ENCODE assay signal across 1 cellular context in genomic region chr14:74296037-74296467, GRCh38.
TF ChIP-seq lines count a peak whose summit lies in the region.

No MANE protein-coding gene starts in this region.

TF ChIP-seq in HepG2, 621 proteins besides CTCF, POLR2A, EP300 and RAD21 (continued from another document):
- TF ChIP-seq ZBTB25 (CRISPR knock-in tag; IDR thresholded peaks at IDR 0.05) (peak; percentile 69; the same call in 1 of the 2 replicates), ZNF569 (CRISPR knock-in tag; IDR thresholded peaks at IDR 0.05; ENCODE audit: borderline replicate concordance) (no peak), PBX2 (CRISPR knock-in tag; IDR thresholded peaks at IDR 0.05) (no peak), MXD3 (CRISPR knock-in tag; IDR thresholded peaks at IDR 0.05) (peak; percentile 63; the same call in 1 of the 2 replicates), RFX5 (IDR thresholded peaks at IDR 0.05; ENCODE audit: low read depth, low read length) (no peak), ZNF776 (CRISPR knock-in tag; IDR thresholded peaks at IDR 0.05) (peak; percentile 35; the same call in 1 of the 2 replicates), ZNF644 (CRISPR knock-in tag; IDR thresholded peaks at IDR 0.05; ENCODE audit: low read depth) (no peak), HMGA1 (CRISPR knock-in tag; conservative IDR thresholded peaks at IDR 0.05) (no peak), CREB1 (IDR thresholded peaks at IDR 0.05) (no peak), CREB1 (CRISPR knock-in tag; IDR thresholded peaks at IDR 0.05) (no peak), NR3C1 (CRISPR knock-in tag; IDR thresholded peaks at IDR 0.05) (no peak), ZFP1 (CRISPR knock-in tag; IDR thresholded peaks at IDR 0.05) (no peak), FOSL2 (CRISPR knock-in tag; IDR thresholded peaks at IDR 0.05) (peak; percentile 54), NR2C2 (CRISPR knock-in tag; IDR thresholded peaks at IDR 0.05; ENCODE audit: borderline replicate concordance) (peak; percentile 77), PRDM10 (CRISPR knock-in tag; IDR thresholded peaks at IDR 0.05; ENCODE audit: low read depth) (0 out of 2 replicates have a peak, but pooled peaks have one; percentile 29), CSRNP2 (CRISPR knock-in tag; conservative IDR thresholded peaks at IDR 0.05; ENCODE audit: low read depth) (no peak)
